ENCODE assay signal across 1 cellular context in the genomic region with DNA sequence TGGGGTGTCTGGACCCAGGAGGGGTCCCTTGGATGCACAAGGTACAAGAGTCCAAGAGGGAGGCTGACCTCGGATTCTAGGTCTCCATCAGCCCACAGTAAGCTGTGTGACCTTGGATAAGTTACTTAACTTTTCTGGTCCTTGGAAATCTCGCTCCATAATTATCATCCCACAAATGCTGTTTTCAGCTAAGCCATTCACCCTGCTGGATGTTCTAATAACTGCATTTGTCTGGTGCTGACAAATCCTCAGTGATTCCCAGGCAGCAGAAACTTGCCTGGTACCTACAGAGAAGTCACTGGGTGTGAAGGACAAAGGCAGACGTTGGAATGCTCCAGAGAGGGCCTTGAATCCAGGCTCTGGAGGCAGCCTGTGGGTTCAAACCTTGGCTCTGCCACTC.
TF ChIP-seq lines count a peak whose summit lies in the region.

No MANE protein-coding gene starts in this region.

TF ChIP-seq in SK-N-SH, 30 proteins besides CTCF, POLR2A, EP300 and RAD21 (continued from another document):
- TF ChIP-seq NFIC (IDR thresholded peaks at IDR 0.05; ENCODE audit: borderline replicate concordance) = no peak
- TF ChIP-seq, protein P1, sequence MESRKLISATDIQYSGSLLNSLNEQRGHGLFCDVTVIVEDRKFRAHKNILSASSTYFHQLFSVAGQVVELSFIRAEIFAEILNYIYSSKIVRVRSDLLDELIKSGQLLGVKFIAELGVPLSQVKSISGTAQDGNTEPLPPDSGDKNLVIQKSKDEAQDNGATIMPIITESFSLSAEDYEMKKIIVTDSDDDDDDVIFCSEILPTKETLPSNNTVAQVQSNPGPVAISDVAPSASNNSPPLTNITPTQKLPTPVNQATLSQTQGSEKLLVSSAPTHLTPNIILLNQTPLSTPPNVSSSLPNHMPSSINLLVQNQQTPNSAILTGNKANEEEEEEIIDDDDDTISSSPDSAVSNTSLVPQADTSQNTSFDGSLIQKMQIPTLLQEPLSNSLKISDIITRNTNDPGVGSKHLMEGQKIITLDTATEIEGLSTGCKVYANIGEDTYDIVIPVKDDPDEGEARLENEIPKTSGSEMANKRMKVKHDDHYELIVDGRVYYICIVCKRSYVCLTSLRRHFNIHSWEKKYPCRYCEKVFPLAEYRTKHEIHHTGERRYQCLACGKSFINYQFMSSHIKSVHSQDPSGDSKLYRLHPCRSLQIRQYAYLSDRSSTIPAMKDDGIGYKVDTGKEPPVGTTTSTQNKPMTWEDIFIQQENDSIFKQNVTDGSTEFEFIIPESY (IDR thresholded peaks at IDR 0.05; ENCODE audit: borderline replicate concordance, low read depth) = no peak
- TF ChIP-seq NRF1 (IDR thresholded peaks at IDR 0.05; ENCODE audit: low read depth, low read length) = no peak
- no peak for TF ChIP-seq TEAD4 (IDR thresholded peaks at IDR 0.05; ENCODE audit: borderline replicate concordance, insufficient read depth)
- TF ChIP-seq CHD2 (IDR thresholded peaks at IDR 0.05; ENCODE audit: low read length, partially characterized antibody) = no peak
- TF ChIP-seq MEF2A (IDR thresholded peaks at IDR 0.05; ENCODE audit: borderline replicate concordance, low read depth) = no peak
- TF ChIP-seq, protein P2, sequence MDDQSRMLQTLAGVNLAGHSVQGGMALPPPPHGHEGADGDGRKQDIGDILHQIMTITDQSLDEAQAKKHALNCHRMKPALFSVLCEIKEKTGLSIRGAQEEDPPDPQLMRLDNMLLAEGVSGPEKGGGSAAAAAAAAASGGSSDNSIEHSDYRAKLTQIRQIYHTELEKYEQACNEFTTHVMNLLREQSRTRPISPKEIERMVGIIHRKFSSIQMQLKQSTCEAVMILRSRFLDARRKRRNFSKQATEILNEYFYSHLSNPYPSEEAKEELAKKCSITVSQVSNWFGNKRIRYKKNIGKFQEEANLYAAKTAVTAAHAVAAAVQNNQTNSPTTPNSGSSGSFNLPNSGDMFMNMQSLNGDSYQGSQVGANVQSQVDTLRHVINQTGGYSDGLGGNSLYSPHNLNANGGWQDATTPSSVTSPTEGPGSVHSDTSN (IDR thresholded peaks at IDR 0.05) = no peak
TF ChIP-seq in SK-N-SH: peak in this region for 0.
